In the genomic region with DNA sequence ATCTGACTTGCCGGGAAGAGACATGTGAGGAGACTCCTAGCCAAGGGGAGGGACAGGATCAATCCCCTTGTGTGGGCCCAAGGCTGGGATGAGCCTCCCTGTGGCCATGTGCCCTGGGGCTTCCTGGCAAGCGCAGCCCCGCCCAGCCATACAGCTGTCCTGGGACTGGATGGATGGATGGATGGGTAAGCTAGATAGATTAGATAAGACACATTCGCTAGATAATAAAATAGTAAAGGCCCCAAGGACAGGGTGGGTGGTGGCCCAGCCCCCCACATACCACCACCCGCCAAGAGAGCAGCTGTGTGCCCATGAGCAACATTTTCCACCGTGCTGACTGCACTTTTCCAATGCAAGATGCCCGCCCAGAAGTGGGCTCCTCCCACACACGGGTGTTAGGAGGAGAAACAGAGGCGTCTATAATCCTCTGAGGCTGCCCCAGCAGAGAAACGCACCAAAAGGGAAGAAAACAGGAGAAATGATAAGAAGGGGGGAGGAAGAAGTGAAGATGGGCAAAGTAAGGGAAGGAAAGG, we compare ENCODE assay signal across 10 cellular contexts. TPM values are rescaled to one million over a fixed set of nuclear protein-coding genes. Genes with fewer than 3 reads are reported as not detected.
DNase-seq lines count a peak whose midpoint lies in the region; ATAC-seq and TF ChIP-seq lines count a peak whose summit lies in the region.
"Had no signal": no experiment of that assay in that cellular context is flagged by ENCODE, and none has a peak within 500 bp of the region (broad histone marks: within the 10 kb centered on the region; RNA-seq: fewer than 3 reads in every experiment).

No MANE protein-coding gene starts in this region.

- no peak for TF ChIP-seq CTCF in heart right ventricle (IDR thresholded peaks at IDR 0.05)

- H3K36me3 Mint-ChIP-seq in activated naive CD8-positive, alpha-beta T cell treated with anti-CD3 and anti-CD28 coated beads for 36 hours, result peaks cover 77% of the 10 kb centered on the region
- peaks cover 13% of the 10 kb centered on the region for H3K36me3 Mint-ChIP-seq in memory B cell

- H3K4me3 ChIP-seq in heart right ventricle, result no peak overlapping the region

- no peaks in the 10 kb centered on the region for H3K27me3 ChIP-seq in heart right ventricle

- ATAC-seq in heart right ventricle (no peak), memory B cell (ENCODE audit: low read depth) (no peak)

- peak overlapping the region; percentile 96 for H3K27ac Mint-ChIP-seq in activated naive CD8-positive, alpha-beta T cell treated with anti-CD3 and anti-CD28 coated beads for 36 hours
- H3K27ac Mint-ChIP-seq in memory B cell, result peak overlapping the region; percentile 88

- no peaks in the 10 kb centered on the region for H3K9me3 Mint-ChIP-seq in activated naive CD8-positive, alpha-beta T cell treated with anti-CD3 and anti-CD28 coated beads for 36 hours
- no peaks in the 10 kb centered on the region for H3K9me3 Mint-ChIP-seq in memory B cell

- peak overlapping the region; percentile 64 for H3K4me3 Mint-ChIP-seq in activated naive CD8-positive, alpha-beta T cell treated with anti-CD3 and anti-CD28 coated beads for 36 hours
- H3K4me3 Mint-ChIP-seq in memory B cell, result peak overlapping the region; percentile 53

- peaks cover 0 to 27% (median 22%) of the 10 kb centered on the region in 9 donors for H3K36me3 ChIP-seq in heart right ventricle

- intact Hi-C loops in heart right ventricle (cut with DNase I), result no loop called here
- intact Hi-C loops in cardiac septum (cut with DNase I), result no loop called here

- H3K27ac ChIP-seq in heart right ventricle, result peak overlapping the region in 9 of 10 donors; percentile 73 to 94 (median 90)

- H3K4me1 Mint-ChIP-seq in activated naive CD8-positive, alpha-beta T cell treated with anti-CD3 and anti-CD28 coated beads for 36 hours, result peaks cover 85% of the 10 kb centered on the region
- peaks cover 67% of the 10 kb centered on the region for H3K4me1 Mint-ChIP-seq in memory B cell

- H3K4me1 ChIP-seq in heart right ventricle, result peaks cover 43 to 80% (median 70%) of the 10 kb centered on the region in 9 donors

- DNase-seq in heart right ventricle, result no peak
- no peak for DNase-seq in cardiac septum (ENCODE audit: low spot score)
- peak; percentile 89 for DNase-seq in activated naive CD8-positive, alpha-beta T cell treated with anti-CD3 and anti-CD28 coated beads for 36 hours
- no peak for DNase-seq in memory B cell (ENCODE audit: low spot score in 2 of 2)
- peak; percentile 77 to 81 for DNase-seq in stimulated activated CD8-positive, alpha-beta memory T cell treated with anti-CD3 and anti-CD28 coated beads, Interleukin-4, amount 100 ng/mL, for 4 hours (ENCODE audit: low read depth in 2 of 2, low spot score in 1 of 2)
- no peak for DNase-seq in HuH-7 (ENCODE audit: low spot score)
- no peak for DNase-seq in SKM-1 (lab: John Stamatoyannopoulos, UW; ENCODE audit: unreplicated experiment)
- no peak for DNase-seq in GM19238 (ENCODE audit: insufficient read length, low spot score)
- DNase-seq: DND-41 had no signal

- no peaks in the 10 kb centered on the region for H3K27me3 Mint-ChIP-seq in activated naive CD8-positive, alpha-beta T cell treated with anti-CD3 and anti-CD28 coated beads for 36 hours
- H3K27me3 Mint-ChIP-seq in memory B cell, result no peaks in the 10 kb centered on the region

- H3K9me3 ChIP-seq in heart right ventricle, result no peaks in the 10 kb centered on the region

- WGBS in heart right ventricle, 2 donors, result 59 to 64% methylated on average over 10 of the region's 10 CpGs

RNA-seq across cellular contexts. Expression of gene ZBTB17, which starts 25.1 kb away (rescaled TPM):
- total RNA-seq in heart right ventricle (10 to 100 TPM; 16.4 to 25.0 (median 20.4) TPM), cardiac septum (24.9 TPM)
- 10 to 100 TPM; 27.3 to 54.9 TPM for polyA plus RNA-seq in heart right ventricle
- total RNA-seq in activated naive CD8-positive, alpha-beta T cell treated with anti-CD3 and anti-CD28 coated beads for 36 hours, result 10 to 100 TPM; 52.3 to 56.1 TPM

RNA-seq across cellular contexts. Expression of gene SRARP, which starts 53.2 kb away (rescaled TPM):
- total RNA-seq in heart right ventricle (under 1 TPM in 5 of 10 donors, not detected in 5; 0.15 to 0.79 (median 0.28) TPM), cardiac septum (not detected)
- under 1 TPM; 0.35 to 0.95 TPM for polyA plus RNA-seq in heart right ventricle
- not detected for total RNA-seq in activated naive CD8-positive, alpha-beta T cell treated with anti-CD3 and anti-CD28 coated beads for 36 hours
- total RNA-seq: bronchial epithelial cell had no signal

Comparison
In these comparisons a context has a peak if more than half of its experiments do, and no peak if none do; other contexts are left out.
1. DNase-seq: peak in activated naive CD8-positive, alpha-beta T cell treated with anti-CD3 and anti-CD28 coated beads for 36 hours (single experiment) and stimulated activated CD8-positive, alpha-beta memory T cell treated with anti-CD3 and anti-CD28 coated beads, Interleukin-4, amount 100 ng/mL, for 4 hours (2 of 2); none in heart right ventricle (0 of 2), cardiac septum (single experiment), memory B cell (0 of 2), HuH-7 (single experiment), SKM-1 (single experiment) and GM19238 (single experiment).